In genomic region chr22:45636668-45637067, GRCh38 we compare ENCODE assay signal across 21 cellular contexts.
"Had no signal": no experiment of that assay in that cellular context is flagged by ENCODE, and none has a peak within 500 bp of the region (broad histone marks: within the 10 kb centered on the region; RNA-seq: fewer than 3 reads in every experiment).

No MANE protein-coding gene starts in this region.

- ATAC-seq: effector memory CD8-positive, alpha-beta T cell; gastroesophageal sphincter; left cardiac atrium; lower lobe of right lung; natural killer cell treated with Interleukin-12 subunit alpha and Interleukin-12 subunit beta and Interleukin-15 and Interleukin-18, amount 100 ng/mL, for 72 hours; stimulated activated naive CD8-positive, alpha-beta T cell treated with anti-CD3 and anti-CD28 coated beads, Interleukin-15, Interleukin-2, amounts not matched to agents 100 U/mL and 50 U/mL, for 24 hours; upper lobe of right lung had no signal

- H3K4me3 Mint-ChIP-seq: dendritic cell treated with granulocyte-macrophage colony-stimulating factor and Interleukin-4, amounts not matched to agents 40 ng/mL and 50 ng/mL, for 4 days; effector memory CD8-positive, alpha-beta T cell; immature natural killer cell; memory B cell; natural killer cell treated with Interleukin-12 subunit alpha and Interleukin-12 subunit beta and Interleukin-15 and Interleukin-18, amount 100 ng/mL, for 72 hours; neural progenitor cell had no signal

- H3K36me3 Mint-ChIP-seq: immature natural killer cell; memory B cell; natural killer cell treated with Interleukin-12 subunit alpha and Interleukin-12 subunit beta and Interleukin-15 and Interleukin-18, amount 100 ng/mL, for 72 hours; neural progenitor cell had no signal

- H3K9me3 Mint-ChIP-seq: dendritic cell treated with granulocyte-macrophage colony-stimulating factor and Interleukin-4, amounts not matched to agents 40 ng/mL and 50 ng/mL, for 4 days; effector memory CD8-positive, alpha-beta T cell; memory B cell; natural killer cell treated with Interleukin-12 subunit alpha and Interleukin-12 subunit beta and Interleukin-15 and Interleukin-18, amount 100 ng/mL, for 72 hours; neural progenitor cell had no signal

- H3K4me1 Mint-ChIP-seq: memory B cell had no signal

- DNase-seq: effector memory CD8-positive, alpha-beta T cell; esophagus squamous epithelium; foreskin fibroblast; glutamatergic neuron; immature natural killer cell; kidney; left cardiac atrium; left ventricle myocardium inferior; lower lobe of right lung; midbrain; nucleus accumbens; ovary; stimulated activated CD4-positive, alpha-beta T cell treated with anti-CD3 and anti-CD28 coated beads, Interleukin-2, amount 100 ng/mL, for 48 hours; stimulated activated naive CD8-positive, alpha-beta T cell treated with anti-CD3 and anti-CD28 coated beads, Interleukin-15, Interleukin-2, amounts not matched to agents 100 U/mL and 50 U/mL, for 24 hours; tibial artery had no signal

- H3K27ac Mint-ChIP-seq: dendritic cell treated with granulocyte-macrophage colony-stimulating factor and Interleukin-4, amounts not matched to agents 40 ng/mL and 50 ng/mL, for 4 days; effector memory CD8-positive, alpha-beta T cell; immature natural killer cell; memory B cell; natural killer cell treated with Interleukin-12 subunit alpha and Interleukin-12 subunit beta and Interleukin-15 and Interleukin-18, amount 100 ng/mL, for 72 hours; neural progenitor cell had no signal
